Comparison of ENCODE assay signal across 20 cellular contexts in the genomic region with DNA sequence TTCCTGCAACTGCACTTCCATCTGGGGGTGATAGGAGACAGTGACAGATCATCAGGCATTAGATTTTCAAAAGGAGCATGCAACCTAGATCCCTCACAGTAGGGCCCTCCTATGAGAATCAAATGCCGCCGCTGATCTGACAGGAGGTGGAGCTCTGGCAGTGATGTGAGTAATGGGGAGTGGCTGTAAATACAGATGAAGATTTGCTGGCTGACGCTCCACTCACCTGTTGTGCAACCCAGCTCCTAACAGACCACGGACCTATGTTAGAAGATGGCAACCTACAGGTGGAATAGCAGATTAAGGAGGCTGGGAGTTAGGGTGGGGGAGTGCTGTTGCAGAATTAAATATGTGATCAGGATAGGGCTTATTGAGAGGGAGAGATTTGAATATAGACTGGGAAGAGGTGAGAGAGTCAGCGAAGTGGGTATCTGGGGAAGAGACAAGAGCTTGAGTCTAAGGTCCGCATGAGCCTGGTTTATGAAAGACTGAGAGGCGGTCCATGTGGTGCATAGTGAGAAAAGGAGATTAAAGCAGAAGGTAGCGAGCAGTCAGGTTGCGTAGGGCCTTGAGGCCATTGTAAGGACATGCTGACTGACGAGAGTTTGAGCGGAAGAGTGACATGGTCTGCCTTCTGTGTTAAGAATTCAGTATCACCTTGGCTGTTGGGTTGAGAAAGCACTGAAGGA. TPM values are rescaled to one million over a fixed set of nuclear protein-coding genes. Genes with fewer than 3 reads are reported as not detected.
DNase-seq lines count a peak whose midpoint lies in the region; ATAC-seq, FAIRE-seq and TF ChIP-seq lines count a peak whose summit lies in the region.
"Had no signal": no experiment of that assay in that cellular context is flagged by ENCODE, and none has a peak within 500 bp of the region (broad histone marks: within the 10 kb centered on the region; RNA-seq: fewer than 3 reads in every experiment).

No MANE protein-coding gene starts in this region.

- no peak for FAIRE-seq in GM12878 (lab: Jason Lieb, UNC)
- FAIRE-seq: GM18507 had no signal

- no peak overlapping the region for H2AFZ ChIP-seq in GM12878 (ENCODE audit: control insufficient read depth, low read depth, low read length)
- H2AFZ ChIP-seq in PC-9: no peak overlapping the region

- H3K79me2 ChIP-seq in GM12878 (ENCODE audit: control insufficient read depth, insufficient read depth, low read length): no peaks in the 10 kb centered on the region
- H3K79me2 ChIP-seq in PC-9 (ENCODE audit: low read depth): no peaks in the 10 kb centered on the region

- no peaks in the 10 kb centered on the region for H4K20me1 ChIP-seq in GM12878 (ENCODE audit: control insufficient read depth, insufficient read depth)
- H4K20me1 ChIP-seq in PC-9 (ENCODE audit: insufficient read depth): peaks cover 22% of the 10 kb centered on the region; the same call in 1 of the 2 replicates

- SMC1A ChIA-PET in GM12878 (lab: Charles Lee; ENCODE audit: uncharacterized antibody, unreplicated experiment): no interaction called here

- no peak; the same call in 2 of the 3 replicates for ATAC-seq in GM12878
- no peak for ATAC-seq in GM21381 (IDR thresholded peaks at IDR 0.05; ENCODE audit: unreplicated experiment)
- no peak for ATAC-seq in gastroesophageal sphincter

- H3K4me1 ChIP-seq in GM12878 (ENCODE audit: control insufficient read depth, insufficient read depth, low read length) (no peaks in the 10 kb centered on the region), PC-9 (replicated peaks; ENCODE audit: insufficient read depth) (peaks cover 24% of the 10 kb centered on the region; the same call in 1 of the 2 replicates), gastroesophageal sphincter (no peaks in the 10 kb centered on the region)
- H3K4me1 ChIP-seq: right atrium auricular region had no signal

- DNase-seq in stimulated activated CD4-positive, alpha-beta T cell treated with anti-CD3 and anti-CD28 coated beads, Interleukin-15, amount 100 ng/mL, for 24 hours: peak; percentile 9
- no peak for DNase-seq in stimulated activated CD4-positive, alpha-beta T cell treated with anti-CD3 and anti-CD28 coated beads, Interleukin-1b, Interleukin-23, amount 100 ng/mL, for 48 hours
- DNase-seq in NAMALWA (ENCODE audit: low spot score) (peak; percentile 28), GM12878 (ENCODE audit: low read depth, low spot score) (no peak), PC-9 (no peak), islet precursor cell (no peak)
- DNase-seq: activated CD4-positive, alpha-beta T cell treated with anti-CD3 and anti-CD28 coated beads, Interleukin-2, amount 10 ng/mL, durations not matched to agents 24 days and 14 days; activated T-cell treated with anti-CD3 and anti-CD28 coated beads for 4 hours; amygdala; COR-L47; hypothalamus; KG1; NCI-H1436; T-helper 9 cell had no signal

- H3K27ac ChIP-seq in GM12878 (ENCODE audit: control insufficient read depth, insufficient read depth) (no peak overlapping the region), PC-9 (no peak overlapping the region), gastroesophageal sphincter (no peak overlapping the region)
- H3K27ac ChIP-seq: right atrium auricular region, SJSA1, suprapubic skin had no signal

- no peak overlapping the region for H3K9ac ChIP-seq in GM12878 (ENCODE audit: control insufficient read depth, insufficient read depth, low read length)

- no peaks in the 10 kb centered on the region for H3K27me3 ChIP-seq in GM12878 (replicated peaks in 1 of 2; ENCODE audit: control insufficient read depth in 2 of 2, insufficient read depth in 2 of 2, low read length in 1 of 2)
- no peaks in the 10 kb centered on the region for H3K27me3 ChIP-seq in PC-9 (ENCODE audit: insufficient read depth, low read depth)
- no peaks in the 10 kb centered on the region for H3K27me3 ChIP-seq in gastroesophageal sphincter
- H3K27me3 ChIP-seq: right atrium auricular region, SJSA1, suprapubic skin had no signal

- H3F3A ChIP-seq in PC-9 (ENCODE audit: insufficient read depth, low read depth): peaks cover 80% of the 10 kb centered on the region

- RAD21 ChIA-PET in GM12878 (lab: Charles Lee; ENCODE audit: unreplicated experiment): interaction anchor here (0.7 kb wide), 1 partner anchor 12 kb away, joined by 3 read pairs; no protein-coding TSS in a partner anchor

- in situ Hi-C loops in GM12878 (cut with MboI): loop anchor here (10.0 kb wide), 2 partner anchors 895 to 1125 kb away; no protein-coding TSS in a partner anchor

- BruUV-seq in GM12878 (replicated peaks; lab: Mats Ljungman, UMichigan) (no TSS peak), PC-9 (replicated peaks; lab: Mats Ljungman, UMichigan) (no TSS peak)

- intact Hi-C loops in GM12878 (cut with micrococcal nuclease; ENCODE audit: unreplicated experiment) (loop anchor here (5.0 kb wide), 1 partner anchor 127 kb away; no protein-coding TSS in a partner anchor), PC-9 (cut with micrococcal nuclease; ENCODE audit: unreplicated experiment) (loop anchor here (10.0 kb wide), 1 partner anchor 535 kb away; no protein-coding TSS in a partner anchor)

- H3K4me3 ChIP-seq in GM12878 (no peak overlapping the region), PC-9 (no peak overlapping the region), gastroesophageal sphincter (no peak overlapping the region)
- H3K4me3 ChIP-seq: right atrium auricular region, SJSA1, suprapubic skin had no signal

- TF ChIP-seq POLR2A in GM12878 (IDR thresholded peaks at IDR 0.05; ENCODE audit: low read depth, low read length) (no peak; the same call in none of the 2 replicates), gastroesophageal sphincter (IDR thresholded peaks at IDR 0.05) (no peak)

- TF ChIP-seq CTCF in GM12878 (IDR thresholded peaks at IDR 0.05 in 2 of 3, conservative IDR thresholded peaks at IDR 0.05 in 1 of 3; ENCODE audit: control insufficient read depth in 2 of 3, extremely low read depth in 1 of 3, insufficient read depth in 1 of 3, low read depth in 3 of 3, low read length in 3 of 3) (no peak), PC-9 (conservative IDR thresholded peaks at IDR 0.05) (no peak), gastroesophageal sphincter (IDR thresholded peaks at IDR 0.05) (no peak)

- H3K36me3 ChIP-seq in GM12878 (ENCODE audit: control insufficient read depth in 2 of 2, insufficient read depth in 2 of 2, low read length in 1 of 2): peaks cover 3 to 22% of the 10 kb centered on the region in 2 experiments
- H3K36me3 ChIP-seq in PC-9 (ENCODE audit: low read depth): peaks cover 41% of the 10 kb centered on the region
- H3K36me3 ChIP-seq in gastroesophageal sphincter: peaks cover 0 to 50% of the 10 kb centered on the region in 2 donors

- no peaks in the 10 kb centered on the region for H3K9me2 ChIP-seq in PC-9 (ENCODE audit: insufficient read depth)

- no peak overlapping the region for H3K4me2 ChIP-seq in GM12878 (ENCODE audit: control insufficient read depth, insufficient read depth)
- H3K4me2 ChIP-seq in PC-9: no peak overlapping the region

- TF ChIP-seq RAD21 in GM12878 (IDR thresholded peaks at IDR 0.05; ENCODE audit: insufficient read depth, low read depth, low read length): no peak

- H3K9me3 ChIP-seq in GM12878 (replicated peaks; ENCODE audit: control insufficient read depth, insufficient read depth, low read length): peaks cover 2% of the 10 kb centered on the region; the same call in 2 of the 3 replicates
- peaks cover 4% of the 10 kb centered on the region; the same call in 1 of the 2 replicates for H3K9me3 ChIP-seq in PC-9 (ENCODE audit: insufficient read depth, low read depth)
- H3K9me3 ChIP-seq in gastroesophageal sphincter: no peaks in the 10 kb centered on the region
- H3K9me3 ChIP-seq: right atrium auricular region, suprapubic skin had no signal

- POLR2A ChIA-PET in GM12878 (lab: Charles Lee) (no interaction called here), PC-9 (lab: Charles Lee; ENCODE audit: unreplicated experiment) (no interaction called here)

- no peak for TF ChIP-seq EP300 in GM12878 (IDR thresholded peaks at IDR 0.05; ENCODE audit: borderline replicate concordance in 1 of 2, control insufficient read depth in 1 of 2, low read depth in 2 of 2, low read length in 2 of 2)
- no peak for TF ChIP-seq EP300 in gastroesophageal sphincter (IDR thresholded peaks at IDR 0.05)

- WGBS in GM12878 (ENCODE audit: insufficient coverage, insufficient replicate concordance, low lambda C conversion rate, missing lambda C conversion rate): 89% methylated on average over 11 of the region's 11 CpGs
- whole genome bisulfite sequencing in gastroesophageal sphincter (ENCODE audit: low coverage in 1 of 2), 2 donors: 80 to 84% methylated on average over 7 to 9 of the region's 11 CpGs

- CTCF ChIA-PET in GM12878 (lab: Yijun Ruan, JAX): interaction anchor here (0.8 kb wide), 1 partner anchor 31 kb away, joined by 3 read pairs; the partner anchor contains the start of gene TOGARAM2
- CTCF ChIA-PET in PC-9 (lab: Charles Lee): no interaction called here

RNA-seq across cellular contexts. Expression of gene TOGARAM2, which starts 31.3 kb away (rescaled TPM):
- 0.06 and 0.42 TPM in 2 replicates for total RNA-seq in GM12878 (2013; cell fraction: nucleolus; rRNA removed)
- total RNA-seq in GM12878 (2014; rRNA removed) (0.06 and 0.11 TPM in 2 replicates), GM12878 (2014; rRNA removed; fragmentation: Illumina TruSeq; extraction: Trizol) (not detected in 2 replicates), GM12878 (2021) (not detected in 2 replicates), PC-9 (2021) (0.44 and 0.45 TPM in 2 replicates), gastroesophageal sphincter (1 to 10 TPM; 1.5 to 3.8 (median 1.9) TPM)
- polyA plus RNA-seq in GM12878 (2011; ENCODE audit: low read depth): not detected
- polyA plus RNA-seq in GM12878 (2011; rRNA removed) (not detected in 2 replicates), GM12878 (2014; fragmentation: Illumina TruSeq; extraction: Trizol) (0.03 TPM in 1 of 2 replicates, not detected in the other), GM12878 (2014; fragmentation: Nextera tagmentation; extraction: Ambion mirVana) (not detected), GM12878 (2014; rRNA removed) (0.01 TPM in 1 of 2 replicates, not detected in the other), GM12878 (2016; fragmentation: Nextera tagmentation; extraction: Ambion mirVana) (not detected)
- 0.03 TPM in 2 replicates for polyA plus RNA-seq in GM12878 (2011; cell fraction: cytosol; rRNA removed)
- 0.31 and 0.39 TPM in 2 replicates for polyA plus RNA-seq in GM12878 (2011; cell fraction: nucleus; rRNA removed)
- 0.08 and 0.15 TPM in 2 replicates for polyA plus RNA-seq in GM12878 (2012)
- not detected in 2 replicates for polyA minus RNA-seq in GM12878 (2011; rRNA and poly(A)+ RNA removed)
- polyA minus RNA-seq in GM12878 (2011; cell fraction: cytosol; rRNA and poly(A)+ RNA removed): not detected in 2 replicates
- polyA minus RNA-seq in GM12878 (2011; cell fraction: nucleus; rRNA and poly(A)+ RNA removed): under 0.01 and 0.10 TPM in 2 replicates

RNA-seq across cellular contexts. Expression of gene WDR43, which starts 55.3 kb away (rescaled TPM):
- 194 and 200 TPM in 2 replicates for total RNA-seq in GM12878 (2013; cell fraction: nucleolus; rRNA removed)
- total RNA-seq in GM12878 (2014; rRNA removed): 88.6 and 109 TPM in 2 replicates
- 139 and 142 TPM in 2 replicates for total RNA-seq in GM12878 (2014; rRNA removed; fragmentation: Illumina TruSeq; extraction: Trizol)
- total RNA-seq in GM12878 (2021): 105 and 108 TPM in 2 replicates
- 16.6 TPM for polyA plus RNA-seq in GM12878 (2011; ENCODE audit: low read depth)
- polyA plus RNA-seq in GM12878 (2011; rRNA removed): 153 and 179 TPM in 2 replicates
- 51.3 and 52.7 TPM in 2 replicates for polyA plus RNA-seq in GM12878 (2011; cell fraction: cytosol; rRNA removed)
- 56.8 and 68.2 TPM in 2 replicates for polyA plus RNA-seq in GM12878 (2011; cell fraction: nucleus; rRNA removed)
- 31.6 and 36.0 TPM in 2 replicates for polyA plus RNA-seq in GM12878 (2012)
- polyA plus RNA-seq in GM12878 (2014; fragmentation: Illumina TruSeq; extraction: Trizol): 84.4 and 103 TPM in 2 replicates
- polyA plus RNA-seq in GM12878 (2014; fragmentation: Nextera tagmentation; extraction: Ambion mirVana): 10 to 100 TPM; 39.3 to 39.6 TPM
- 61.8 and 67.4 TPM in 2 replicates for polyA plus RNA-seq in GM12878 (2014; rRNA removed)
- 10 to 100 TPM; 75.6 to 79.5 TPM for polyA plus RNA-seq in GM12878 (2016; fragmentation: Nextera tagmentation; extraction: Ambion mirVana)
- polyA minus RNA-seq in GM12878 (2011; rRNA and poly(A)+ RNA removed): 142 and 381 TPM in 2 replicates
- 43.3 and 92.1 TPM in 2 replicates for polyA minus RNA-seq in GM12878 (2011; cell fraction: cytosol; rRNA and poly(A)+ RNA removed)
- polyA minus RNA-seq in GM12878 (2011; cell fraction: nucleus; rRNA and poly(A)+ RNA removed): 51.5 and 60.6 TPM in 2 replicates
- total RNA-seq in PC-9 (2021): 37.1 and 57.9 TPM in 2 replicates
- total RNA-seq in gastroesophageal sphincter: 10 to 100 TPM; 29.6 to 51.7 (median 39.0) TPM

Comparison
In these comparisons a context has a peak if more than half of its experiments do, and no peak if none do; other contexts are left out.
1. DNase-seq: peak in stimulated activated CD4-positive, alpha-beta T cell treated with anti-CD3 and anti-CD28 coated beads, Interleukin-15, amount 100 ng/mL, for 24 hours (single experiment) and NAMALWA (single experiment); none in stimulated activated CD4-positive, alpha-beta T cell treated with anti-CD3 and anti-CD28 coated beads, Interleukin-1b, Interleukin-23, amount 100 ng/mL, for 48 hours (single experiment), GM12878 (single experiment), PC-9 (0 of 2) and islet precursor cell (single experiment).